18 cellular contexts compared by ENCODE assay signal in genomic region chr10:43925793-43926192, GRCh38.
DNase-seq lines count a peak whose midpoint lies in the region; ATAC-seq and TF ChIP-seq lines count a peak whose summit lies in the region.
"Had no signal": no experiment of that assay in that cellular context is flagged by ENCODE, and none has a peak within 500 bp of the region (broad histone marks: within the 10 kb centered on the region; RNA-seq: fewer than 3 reads in every experiment).

No MANE protein-coding gene starts in this region.

- 98% methylated on average over 5 of the region's 7 CpGs for WGBS in mesenchymal stem cell

- no peak overlapping the region for H4K91ac ChIP-seq in mesenchymal stem cell (ENCODE audit: low read length)

- H3K4me2 ChIP-seq in mesenchymal stem cell (ENCODE audit: low read length, poor library complexity, severe bottlenecking): no peak overlapping the region

- H3K27me3 ChIP-seq in mesenchymal stem cell (ENCODE audit: control insufficient read depth in 1 of 2, insufficient read depth in 1 of 2, low read length in 2 of 2): peaks cover 11 to 22% of the 10 kb centered on the region in 2 experiments
- H3K27me3 ChIP-seq in upper lobe of right lung: no peaks in the 10 kb centered on the region
- H3K27me3 ChIP-seq: BE2C had no signal

- no peak overlapping the region for H3K4me3 ChIP-seq in mesenchymal stem cell (ENCODE audit: insufficient read depth in 1 of 2, low read depth in 1 of 2, low read length in 2 of 2)
- no peak overlapping the region for H3K4me3 ChIP-seq in upper lobe of right lung

- H3K9me3 ChIP-seq in mesenchymal stem cell (ENCODE audit: control insufficient read depth, low read length) (no peaks in the 10 kb centered on the region), upper lobe of right lung (no peaks in the 10 kb centered on the region)
- H3K9me3 ChIP-seq: BE2C had no signal

- H2AFZ ChIP-seq in mesenchymal stem cell (ENCODE audit: low read depth, low read length): no peak overlapping the region

- H3K4ac ChIP-seq in mesenchymal stem cell (ENCODE audit: low read depth in 1 of 2, low read length in 2 of 2): no peak overlapping the region

- H3K27ac ChIP-seq in mesenchymal stem cell (ENCODE audit: low read length, poor library complexity, severe bottlenecking) (no peak overlapping the region), upper lobe of right lung (no peak overlapping the region)

- no peak overlapping the region for H2BK120ac ChIP-seq in mesenchymal stem cell (ENCODE audit: low read depth, low read length)

- no peak overlapping the region for H3K9ac ChIP-seq in mesenchymal stem cell (ENCODE audit: low read length)

- no peak overlapping the region for H2BK5ac ChIP-seq in mesenchymal stem cell (ENCODE audit: low read depth, low read length, poor library complexity, severe bottlenecking)

- H3K23ac ChIP-seq in mesenchymal stem cell (ENCODE audit: low read length in 2 of 2): no peak overlapping the region

- no peak overlapping the region for H2AK5ac ChIP-seq in mesenchymal stem cell (ENCODE audit: low read length, severe bottlenecking)

- peaks cover 5% of the 10 kb centered on the region for H3K4me1 ChIP-seq in mesenchymal stem cell (ENCODE audit: control insufficient read depth, insufficient read depth, low read depth, low read length)
- no peaks in the 10 kb centered on the region for H3K4me1 ChIP-seq in upper lobe of right lung
- H3K4me1 ChIP-seq: BE2C had no signal

- intact Hi-C loops in upper lobe of right lung (cut with DNase I): no loop called here

- ATAC-seq in upper lobe of right lung (no peak), HG03139 (IDR thresholded peaks at IDR 0.05; ENCODE audit: unreplicated experiment) (no peak), GM19463 (IDR thresholded peaks at IDR 0.05; ENCODE audit: unreplicated experiment) (no peak)
- ATAC-seq: HCT116, HepG2 had no signal

- H3K36me3 ChIP-seq in mesenchymal stem cell (ENCODE audit: control insufficient read depth in 1 of 2, insufficient read depth in 2 of 2, low read depth in 1 of 2, low read length in 2 of 2): no peaks in the 10 kb centered on the region
- H3K36me3 ChIP-seq in upper lobe of right lung: no peaks in the 10 kb centered on the region
- H3K36me3 ChIP-seq: BE2C had no signal

- TF ChIP-seq CTCF in upper lobe of right lung (IDR thresholded peaks at IDR 0.05): no peak

- H4K8ac ChIP-seq in mesenchymal stem cell (ENCODE audit: low read length): no peak overlapping the region

- H2BK12ac ChIP-seq in mesenchymal stem cell (ENCODE audit: low read length in 2 of 2): no peak overlapping the region

- H3K18ac ChIP-seq in mesenchymal stem cell (ENCODE audit: low read depth in 1 of 2, low read length in 2 of 2): no peak overlapping the region

- DNase-seq in AG20443 (ENCODE audit: low spot score): peak; percentile 2
- DNase-seq in ecto neural progenitor cell (ENCODE audit: low spot score): peak; percentile 17
- no peak for DNase-seq in mesenchymal stem cell
- DNase-seq in upper lobe of right lung: peak; percentile 38
- no peak for DNase-seq in NCI-H2081 (lab: John Stamatoyannopoulos, UW)
- DNase-seq: 8988T; BE2C; C1 segment of cervical spinal cord; CD4-positive, CD25-positive, alpha-beta regulatory T cell; CD8-positive, alpha-beta memory T cell; COR-L47; GOT3; H7; HFFc6 had no signal

- H2BK15ac ChIP-seq in mesenchymal stem cell (ENCODE audit: low read depth, poor library complexity, severe bottlenecking): peak overlapping the region; percentile 12

- H3K79me1 ChIP-seq in mesenchymal stem cell (replicated peaks; ENCODE audit: low read length, poor library complexity, severe bottlenecking): no peaks in the 10 kb centered on the region

- no peak overlapping the region for H3K14ac ChIP-seq in mesenchymal stem cell (ENCODE audit: low read length in 2 of 2)

Comparison
In these comparisons a context has a peak if more than half of its experiments do, and no peak if none do; other contexts are left out.
1. DNase-seq: peak in AG20443 (single experiment), ecto neural progenitor cell (single experiment) and upper lobe of right lung (single experiment); none in mesenchymal stem cell (single experiment) and NCI-H2081 (0 of 2).